ENCODE assay signal across 22 cellular contexts in the genomic region with DNA sequence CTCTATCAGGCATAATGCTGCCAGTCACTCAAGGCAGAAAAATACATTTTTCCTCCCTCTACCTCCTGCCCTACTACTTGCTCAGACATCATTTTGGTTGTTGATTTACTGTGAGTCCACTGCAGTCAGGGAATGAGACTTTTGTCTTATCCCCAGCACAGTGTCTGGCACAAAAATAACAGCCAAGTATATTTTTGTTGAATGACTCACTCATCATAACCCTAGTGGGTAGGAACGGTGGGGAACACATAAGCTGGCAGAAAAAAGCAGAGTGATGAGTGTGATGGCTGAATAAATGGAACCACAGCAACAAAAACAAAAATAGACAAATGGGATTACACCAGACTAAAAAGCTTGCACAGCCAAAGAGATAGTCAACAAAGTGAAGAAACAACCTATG.
A peak's percentile ranks its signal among the peaks of the same experiment; 100 is the strongest.
DNase-seq lines count a peak whose midpoint lies in the region; ATAC-seq, FAIRE-seq and TF ChIP-seq lines count a peak whose summit lies in the region.
"Had no signal": no experiment of that assay in that cellular context is flagged by ENCODE, and none has a peak within 500 bp of the region (broad histone marks: within the 10 kb centered on the region; RNA-seq: fewer than 3 reads in every experiment).

No MANE protein-coding gene starts in this region.

- no TSS peak for BruUV-seq in MCF 10A (replicated peaks; lab: Mats Ljungman, UMichigan)

- H3K27me3 Mint-ChIP-seq in MCF 10A (ENCODE audit: insufficient read depth, unreplicated experiment): no peaks in the 10 kb centered on the region
- H3K27me3 Mint-ChIP-seq: activated naive CD8-positive, alpha-beta T cell treated with anti-CD3 and anti-CD28 coated beads, Interleukin-2, amount 50 U/mL, for 24 hours had no signal

- ATAC-seq in GM19324 (IDR thresholded peaks at IDR 0.05; ENCODE audit: low FRiP score, unreplicated experiment): no peak
- ATAC-seq: activated naive CD8-positive, alpha-beta T cell treated with anti-CD3 and anti-CD28 coated beads, Interleukin-2, amount 50 U/mL, for 24 hours; heart left ventricle; Right ventricle myocardium inferior had no signal

- H3K36me3 ChIP-seq in breast epithelium: no peaks in the 10 kb centered on the region
- H3K36me3 ChIP-seq: BLaER1, heart left ventricle, vagina had no signal

- TF ChIP-seq POLR2A in breast epithelium (IDR thresholded peaks at IDR 0.05): no peak

- peaks cover 9% of the 10 kb centered on the region for H3K4me1 Mint-ChIP-seq in MCF 10A (ENCODE audit: insufficient read depth, unreplicated experiment)
- H3K4me1 Mint-ChIP-seq: activated naive CD8-positive, alpha-beta T cell treated with anti-CD3 and anti-CD28 coated beads, Interleukin-2, amount 50 U/mL, for 24 hours had no signal

- FAIRE-seq in urothelium cell line (lab: Jason Lieb, UNC): no peak
- FAIRE-seq: D721Med had no signal

- no peaks in the 10 kb centered on the region for H3K9me3 Mint-ChIP-seq in MCF 10A (ENCODE audit: unreplicated experiment)
- H3K9me3 Mint-ChIP-seq: activated naive CD8-positive, alpha-beta T cell treated with anti-CD3 and anti-CD28 coated beads, Interleukin-2, amount 50 U/mL, for 24 hours had no signal

- no peaks in the 10 kb centered on the region for H3K9me3 ChIP-seq in breast epithelium
- H3K9me3 ChIP-seq: BLaER1, heart left ventricle, vagina had no signal

- peaks cover 4% of the 10 kb centered on the region for H3K36me3 Mint-ChIP-seq in MCF 10A (ENCODE audit: insufficient read depth, unreplicated experiment)

- H3K4me3 ChIP-seq in breast epithelium (no peak overlapping the region), fibroblast of the aortic adventitia (ENCODE audit: low read depth, low read length) (no peak overlapping the region)
- H3K4me3 ChIP-seq: BLaER1, heart left ventricle, vagina had no signal

- no peaks in the 10 kb centered on the region for H3K27me3 ChIP-seq in breast epithelium
- H3K27me3 ChIP-seq: BLaER1, vagina had no signal

- H3K4me3 Mint-ChIP-seq in MCF 10A (ENCODE audit: unreplicated experiment): no peak overlapping the region
- H3K4me3 Mint-ChIP-seq: activated naive CD8-positive, alpha-beta T cell treated with anti-CD3 and anti-CD28 coated beads, Interleukin-2, amount 50 U/mL, for 24 hours had no signal

- CTCF ChIA-PET in MCF 10A (lab: Yijun Ruan, JAX): no interaction called here

- DNase-seq in MCF 10A (ENCODE audit: unreplicated experiment): peak; percentile 77
- DNase-seq in breast epithelium (ENCODE audit: low spot score in 2 of 2): no peak
- peak; percentile 19 for DNase-seq in astrocyte of the hippocampus (ENCODE audit: low read depth, low spot score)
- peak; percentile 29 for DNase-seq in fibroblast of the aortic adventitia (ENCODE audit: low read depth)
- peak; percentile 22 for DNase-seq in urothelium cell line (ENCODE audit: low spot score)
- DNase-seq in MV-4-11 (lab: John Stamatoyannopoulos, UW): no peak
- DNase-seq in HuH-7 (ENCODE audit: low spot score): no peak
- DNase-seq: 8988T; activated naive CD8-positive, alpha-beta T cell treated with anti-CD3 and anti-CD28 coated beads, Interleukin-2, amount 50 U/mL, for 24 hours; central memory CD4-positive, alpha-beta T cell; heart left ventricle; NCI-H1436; NCI-H2171 treated with DMSO at 0.1 percent for 48 hours; NCI-H526 treated with DMSO at 0.1 percent for 48 hours; stimulated activated CD4-positive, alpha-beta T cell treated with anti-CD3 and anti-CD28 coated beads, Interleukin-12 subunit alpha, Interleukin-12 subunit beta, amount 100 ng/mL, for 4 hours; substantia nigra; SW 1271 had no signal

- TF ChIP-seq CTCF in MCF 10A (IDR thresholded peaks at IDR 0.05; ENCODE audit: unreplicated experiment) (no peak), breast epithelium (IDR thresholded peaks at IDR 0.05) (no peak), fibroblast of the aortic adventitia (IDR thresholded peaks at IDR 0.05; ENCODE audit: insufficient read depth, low read length) (no peak)

- POLR2A ChIA-PET in MCF 10A (lab: Yijun Ruan, JAX): no interaction called here

- intact Hi-C loops in MCF 10A (cut with micrococcal nuclease) (no loop called here), breast epithelium (cut with DNase I; ENCODE audit: low total_unique reads) (no loop called here)

- H3K27ac ChIP-seq in breast epithelium: no peak overlapping the region
- H3K27ac ChIP-seq: BLaER1, heart left ventricle, vagina had no signal

- no peak overlapping the region for H3K27ac Mint-ChIP-seq in MCF 10A (ENCODE audit: low read depth, unreplicated experiment)
- H3K27ac Mint-ChIP-seq: activated naive CD8-positive, alpha-beta T cell treated with anti-CD3 and anti-CD28 coated beads, Interleukin-2, amount 50 U/mL, for 24 hours had no signal

- H3K4me1 ChIP-seq in breast epithelium: no peaks in the 10 kb centered on the region
- H3K4me1 ChIP-seq: heart left ventricle, vagina had no signal

Comparison
In these comparisons a context has a peak if more than half of its experiments do, and no peak if none do; other contexts are left out.
1. DNase-seq: peak in MCF 10A (single experiment), astrocyte of the hippocampus (single experiment), fibroblast of the aortic adventitia (single experiment) and urothelium cell line (single experiment); none in breast epithelium (0 of 2), MV-4-11 (single experiment) and HuH-7 (single experiment).